In the genomic region with DNA sequence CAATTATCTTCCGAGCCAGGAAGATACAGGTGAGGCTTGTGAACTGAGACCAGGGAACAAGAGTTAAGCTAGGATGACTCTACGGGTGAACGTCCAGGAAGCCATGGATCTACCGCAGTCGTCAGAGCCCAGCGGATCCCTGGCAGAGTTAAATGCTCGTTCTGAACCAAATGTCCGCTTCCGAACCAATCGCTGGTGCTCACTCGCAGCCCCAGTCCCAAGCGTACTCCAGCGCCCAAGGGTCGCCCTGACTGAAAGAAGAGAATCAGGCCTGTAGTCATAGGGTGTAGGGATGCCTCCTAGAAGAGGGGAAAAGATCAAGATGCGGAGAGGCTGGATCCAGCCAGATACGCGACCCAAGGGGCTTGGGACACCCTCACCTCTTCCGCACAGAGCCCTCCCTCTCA, we compare ENCODE assay signal across 8 cellular contexts. TPM values are rescaled to one million over a fixed set of nuclear protein-coding genes. Genes with fewer than 3 reads are reported as not detected.
DNase-seq lines count a peak whose midpoint lies in the region; ATAC-seq and TF ChIP-seq lines count a peak whose summit lies in the region.

No MANE protein-coding gene starts in this region.

- peak overlapping the region; percentile 100 for H3K27ac Mint-ChIP-seq in neural progenitor cell

- peaks cover 24% of the 10 kb centered on the region for H3K36me3 Mint-ChIP-seq in neural progenitor cell

- peaks cover 3% of the 10 kb centered on the region for H3K27me3 Mint-ChIP-seq in neural progenitor cell (ENCODE audit: insufficient read depth, low read depth)

- no peak for DNase-seq in AG09309 (ENCODE audit: low read depth)
- no peak for DNase-seq in effector memory CD4-positive, alpha-beta T cell
- no peak for DNase-seq in neural progenitor cell (ENCODE audit: low spot score)
- DNase-seq in H4 (ENCODE audit: low spot score): no peak
- no peak for DNase-seq in NCI-H2081 treated with DMSO at 0.1 percent for 48 hours (lab: John Stamatoyannopoulos, UW)

- H3K4me3 ChIP-seq in AG09309 (ENCODE audit: control insufficient read depth, low read depth, low read length) (peak overlapping the region; percentile 92), OCI-LY3 (ENCODE audit: low read length) (peak overlapping the region; percentile 98), neural progenitor cell (peak overlapping the region; percentile 83)
- H3K4me3 ChIP-seq in effector memory CD4-positive, alpha-beta T cell (ENCODE audit: insufficient read depth, low read depth, low read length, poor library complexity, severe bottlenecking): peak overlapping the region; percentile 77

- ATAC-seq in GM19452 (IDR thresholded peaks at IDR 0.05; ENCODE audit: unreplicated experiment): peak; percentile 11
- no peak for ATAC-seq in GM18505 (IDR thresholded peaks at IDR 0.05; ENCODE audit: unreplicated experiment)

- no peaks in the 10 kb centered on the region for H3K9me3 ChIP-seq in OCI-LY3 (ENCODE audit: insufficient read depth, low read length)
- H3K9me3 ChIP-seq in effector memory CD4-positive, alpha-beta T cell (ENCODE audit: control insufficient read depth, low read length): no peaks in the 10 kb centered on the region
- H3K9me3 ChIP-seq in neural progenitor cell (ENCODE audit: low read depth): no peaks in the 10 kb centered on the region

- peaks cover 16% of the 10 kb centered on the region for H3F3A ChIP-seq in neural progenitor cell (ENCODE audit: low read depth)

- H3K9ac ChIP-seq in OCI-LY3 (ENCODE audit: low read length): peak overlapping the region; percentile 90
- peak overlapping the region; percentile 83 for H3K9ac ChIP-seq in neural progenitor cell

- H2AFZ ChIP-seq in OCI-LY3 (ENCODE audit: low read depth, low read length) (peak overlapping the region; percentile 56), neural progenitor cell (replicated peaks) (peak overlapping the region; percentile 90)

- H3K36me3 ChIP-seq in OCI-LY3 (replicated peaks; ENCODE audit: low read depth, low read length): peaks cover 28% of the 10 kb centered on the region
- H3K36me3 ChIP-seq in effector memory CD4-positive, alpha-beta T cell (ENCODE audit: control insufficient read depth, insufficient read depth, low read length): peaks cover 27% of the 10 kb centered on the region
- H3K36me3 ChIP-seq in neural progenitor cell: peaks cover 7% of the 10 kb centered on the region

- no peak for TF ChIP-seq POLR2A in GM18505 (IDR thresholded peaks at IDR 0.05; ENCODE audit: borderline replicate concordance, extremely low read depth, insufficient read depth, insufficient read length)

- no peak for TF ChIP-seq CTCF in AG09309 (IDR thresholded peaks at IDR 0.05; ENCODE audit: control insufficient read depth, insufficient read depth, low read depth, low read length, missing control alignments)
- no peak for TF ChIP-seq CTCF in OCI-LY3 (IDR thresholded peaks at IDR 0.05; ENCODE audit: low read depth, low read length)
- no peak for TF ChIP-seq CTCF in neural progenitor cell (IDR thresholded peaks at IDR 0.05)

- H3K79me2 ChIP-seq in OCI-LY3 (ENCODE audit: low read length) (peaks cover 45% of the 10 kb centered on the region), neural progenitor cell (ENCODE audit: low read depth) (peaks cover 59% of the 10 kb centered on the region)

- peak overlapping the region; percentile 100 for H3K4me3 Mint-ChIP-seq in neural progenitor cell

- no peaks in the 10 kb centered on the region for H3K9me3 Mint-ChIP-seq in neural progenitor cell

- H3K4me2 ChIP-seq in OCI-LY3 (ENCODE audit: low read length) (peak overlapping the region; percentile 96), neural progenitor cell (peak overlapping the region; percentile 87)

- H4K20me1 ChIP-seq in OCI-LY3 (ENCODE audit: insufficient read depth, low read length) (peaks cover 11% of the 10 kb centered on the region), neural progenitor cell (ENCODE audit: low read depth) (peaks cover 21% of the 10 kb centered on the region)

- H3K4me1 ChIP-seq in OCI-LY3 (ENCODE audit: low read length): peaks cover 14% of the 10 kb centered on the region
- peaks cover 17% of the 10 kb centered on the region for H3K4me1 ChIP-seq in effector memory CD4-positive, alpha-beta T cell (ENCODE audit: control insufficient read depth, insufficient read depth, low read length, poor library complexity, severe bottlenecking)
- H3K4me1 ChIP-seq in neural progenitor cell: peaks cover 9% of the 10 kb centered on the region

- H3K27ac ChIP-seq in OCI-LY3 (ENCODE audit: low read length) (peak overlapping the region; percentile 21), neural progenitor cell (peak overlapping the region; percentile 67)
- H3K27ac ChIP-seq in effector memory CD4-positive, alpha-beta T cell (ENCODE audit: insufficient read depth, low read length, poor library complexity, severe bottlenecking): peak overlapping the region; percentile 84

- H3K27me3 ChIP-seq in OCI-LY3 (ENCODE audit: low read depth, low read length): no peaks in the 10 kb centered on the region
- H3K27me3 ChIP-seq in effector memory CD4-positive, alpha-beta T cell (replicated peaks; ENCODE audit: control insufficient read depth, insufficient read depth, low read length, poor library complexity, severe bottlenecking): no peaks in the 10 kb centered on the region
- H3K27me3 ChIP-seq in neural progenitor cell: no peaks in the 10 kb centered on the region

- H3K4me1 Mint-ChIP-seq in neural progenitor cell: peaks cover 26% of the 10 kb centered on the region

RNA-seq across cellular contexts. Expression of gene VIPAS39, which starts 0.3 kb away (rescaled TPM):
- total RNA-seq in neural progenitor cell (ENCODE audit: low replicate concordance): 29.7 and 31.2 TPM in 2 replicates
- 21.6 and 28.1 TPM in 2 replicates for total RNA-seq in H4 (2014; rRNA removed; shearing (Covaris generic))

RNA-seq across cellular contexts. Expression of gene AHSA1, which starts 0.8 kb away (rescaled TPM):
- total RNA-seq in neural progenitor cell (ENCODE audit: low replicate concordance): 102 and 185 TPM in 2 replicates
- total RNA-seq in H4 (2014; rRNA removed; shearing (Covaris generic)): 224 and 235 TPM in 2 replicates

RNA-seq across cellular contexts. Expression of gene NOXRED1, which starts 33.8 kb away (rescaled TPM):
- 0.07 and 0.40 TPM in 2 replicates for total RNA-seq in neural progenitor cell (ENCODE audit: low replicate concordance)
- not detected in 2 replicates for total RNA-seq in H4 (2014; rRNA removed; shearing (Covaris generic))

RNA-seq across cellular contexts. Expression of gene ISM2, which starts 41.5 kb away (rescaled TPM):
- total RNA-seq in neural progenitor cell (ENCODE audit: low replicate concordance): 0.07 and 0.12 TPM in 2 replicates
- not detected in 2 replicates for total RNA-seq in H4 (2014; rRNA removed; shearing (Covaris generic))

Comparison
In these comparisons a context has a peak if more than half of its experiments do, and no peak if none do; other contexts are left out.
1. H3K27ac ChIP-seq: peak in every context shown above with its lines; median percentile 84 in effector memory CD4-positive, alpha-beta T cell; 67 in neural progenitor cell; 21 in OCI-LY3.